ENCODE assay signal across 12 cellular contexts in genomic region chr4:113657834-113658233, GRCh38.
A peak's percentile ranks its signal among the peaks of the same experiment; 100 is the strongest.
DNase-seq lines count a peak whose midpoint lies in the region; ATAC-seq and TF ChIP-seq lines count a peak whose summit lies in the region.
"Had no signal": no experiment of that assay in that cellular context is flagged by ENCODE, and none has a peak within 500 bp of the region (broad histone marks: within the 10 kb centered on the region; RNA-seq: fewer than 3 reads in every experiment).

No MANE protein-coding gene starts in this region.

- H3K27me3 Mint-ChIP-seq in activated naive CD4-positive, alpha-beta T cell treated with anti-CD3 and anti-CD28 coated beads, Interleukin-2, amount 50 U/mL, for 24 hours: no peaks in the 10 kb centered on the region
- no peaks in the 10 kb centered on the region for H3K27me3 Mint-ChIP-seq in Caco-2 (ENCODE audit: insufficient read depth, unreplicated experiment)
- no peaks in the 10 kb centered on the region for H3K27me3 Mint-ChIP-seq in naive thymus-derived CD4-positive, alpha-beta T cell
- H3K27me3 Mint-ChIP-seq: memory B cell had no signal

- H3K9me3 ChIP-seq in Caco-2: no peaks in the 10 kb centered on the region
- no peaks in the 10 kb centered on the region for H3K9me3 ChIP-seq in naive thymus-derived CD4-positive, alpha-beta T cell (ENCODE audit: control insufficient read depth in 2 of 3, low read length in 3 of 3)
- H3K9me3 ChIP-seq: prostate gland had no signal

- TF ChIP-seq CTCF in coronary artery (IDR thresholded peaks at IDR 0.05) (no peak), Caco-2 (IDR thresholded peaks at IDR 0.05; ENCODE audit: insufficient read depth in 1 of 2, low read depth in 1 of 2, low read length in 1 of 2, severe bottlenecking in 1 of 2, unreplicated experiment in 1 of 2) (no peak)

- H3K36me3 ChIP-seq in Caco-2 (ENCODE audit: control insufficient read depth, insufficient read depth, low read length): no peaks in the 10 kb centered on the region
- no peaks in the 10 kb centered on the region for H3K36me3 ChIP-seq in naive thymus-derived CD4-positive, alpha-beta T cell (ENCODE audit: control insufficient read depth in 2 of 3, insufficient read depth in 3 of 3, low read length in 3 of 3)
- H3K36me3 ChIP-seq: prostate gland had no signal

- intact Hi-C loops in Caco-2 (cut with micrococcal nuclease; ENCODE audit: unreplicated experiment): no loop called here
- intact Hi-C loops in naive thymus-derived CD4-positive, alpha-beta T cell (cut with micrococcal nuclease): no loop called here

- CTCF ChIA-PET in Caco-2 (lab: Charles Lee): no interaction called here
- CTCF ChIA-PET in naive thymus-derived CD4-positive, alpha-beta T cell (lab: Charles Lee): no interaction called here

- DNase-seq in activated naive CD4-positive, alpha-beta T cell (lab: John Stamatoyannopoulos, UW): no peak
- DNase-seq in NCI-H2029 treated with DMSO at 0.1 percent for 48 hours (lab: John Stamatoyannopoulos, UW) (peak; percentile 56), coronary artery (ENCODE audit: low spot score) (no peak), renal cortical epithelial cell (ENCODE audit: low read depth) (peak; percentile 38), Caco-2 (no peak), COLO668 (lab: John Stamatoyannopoulos, UW; ENCODE audit: unreplicated experiment) (no peak)
- no peak for DNase-seq in naive thymus-derived CD4-positive, alpha-beta T cell
- DNase-seq: activated CD8-positive, alpha-beta memory T cell treated with anti-CD3 and anti-CD28 coated beads, Interleukin-2, amount 50 U/mL, for 48 hours had no signal

- peak overlapping the region in 1 of 2 donors; percentile 48 for H3K27ac ChIP-seq in coronary artery
- H3K27ac ChIP-seq in naive thymus-derived CD4-positive, alpha-beta T cell (ENCODE audit: low read depth, low read length): no peak overlapping the region
- H3K27ac ChIP-seq: prostate gland had no signal

- H3K4me3 ChIP-seq in coronary artery (peak overlapping the region; percentile 44), Caco-2 (ENCODE audit: low read depth, low read length) (no peak overlapping the region)
- no peak overlapping the region for H3K4me3 ChIP-seq in naive thymus-derived CD4-positive, alpha-beta T cell (ENCODE audit: low read length)
- H3K4me3 ChIP-seq: prostate gland had no signal

- H3K27ac Mint-ChIP-seq in activated naive CD4-positive, alpha-beta T cell treated with anti-CD3 and anti-CD28 coated beads, Interleukin-2, amount 50 U/mL, for 24 hours: peak overlapping the region; percentile 14
- no peak overlapping the region for H3K27ac Mint-ChIP-seq in Caco-2 (ENCODE audit: unreplicated experiment)
- no peak overlapping the region for H3K27ac Mint-ChIP-seq in naive thymus-derived CD4-positive, alpha-beta T cell
- H3K27ac Mint-ChIP-seq: memory B cell; T-helper 2 cell treated with Interferon-gamma antibody and Interleukin-4, amounts not matched to agents 5 μg/mL and 100 μg/mL, for 36 hours had no signal

- no TSS peak for BruUV-seq in Caco-2 (replicated peaks; lab: Mats Ljungman, UMichigan)

- H3K4me3 Mint-ChIP-seq in activated naive CD4-positive, alpha-beta T cell treated with anti-CD3 and anti-CD28 coated beads, Interleukin-2, amount 50 U/mL, for 24 hours: no peak overlapping the region
- H3K4me3 Mint-ChIP-seq in Caco-2 (ENCODE audit: unreplicated experiment): no peak overlapping the region
- no peak overlapping the region for H3K4me3 Mint-ChIP-seq in naive thymus-derived CD4-positive, alpha-beta T cell
- H3K4me3 Mint-ChIP-seq: memory B cell; T-helper 2 cell treated with Interferon-gamma antibody and Interleukin-4, amounts not matched to agents 5 μg/mL and 100 μg/mL, for 36 hours had no signal

- H3K9me3 Mint-ChIP-seq in activated naive CD4-positive, alpha-beta T cell treated with anti-CD3 and anti-CD28 coated beads, Interleukin-2, amount 50 U/mL, for 24 hours: peaks cover 6% of the 10 kb centered on the region
- no peaks in the 10 kb centered on the region for H3K9me3 Mint-ChIP-seq in Caco-2 (ENCODE audit: unreplicated experiment)
- H3K9me3 Mint-ChIP-seq in naive thymus-derived CD4-positive, alpha-beta T cell: peaks cover 0 to 8% (median 0%) of the 10 kb centered on the region in 11 donors
- H3K9me3 Mint-ChIP-seq: memory B cell had no signal

- H3K4me1 ChIP-seq in Caco-2: peaks cover 46% of the 10 kb centered on the region
- peaks cover 0 to 4% of the 10 kb centered on the region in 2 donors for H3K4me1 ChIP-seq in naive thymus-derived CD4-positive, alpha-beta T cell (ENCODE audit: control insufficient read depth in 2 of 2, insufficient read depth in 2 of 2, low read length in 2 of 2)
- H3K4me1 ChIP-seq: prostate gland had no signal

- POLR2A ChIA-PET in Caco-2 (lab: Charles Lee): no interaction called here
- POLR2A ChIA-PET in naive thymus-derived CD4-positive, alpha-beta T cell (lab: Charles Lee): no interaction called here

- peaks cover 56% of the 10 kb centered on the region for H3K4me1 Mint-ChIP-seq in activated naive CD4-positive, alpha-beta T cell treated with anti-CD3 and anti-CD28 coated beads, Interleukin-2, amount 50 U/mL, for 24 hours
- H3K4me1 Mint-ChIP-seq in Caco-2 (ENCODE audit: low read depth, unreplicated experiment): peaks cover 34% of the 10 kb centered on the region
- peaks cover 13 to 51% (median 40%) of the 10 kb centered on the region in 7 donors for H3K4me1 Mint-ChIP-seq in naive thymus-derived CD4-positive, alpha-beta T cell

- no peak for ATAC-seq in naive thymus-derived CD4-positive, alpha-beta T cell

- peaks cover 25% of the 10 kb centered on the region for H3K36me3 Mint-ChIP-seq in activated naive CD4-positive, alpha-beta T cell treated with anti-CD3 and anti-CD28 coated beads, Interleukin-2, amount 50 U/mL, for 24 hours
- H3K36me3 Mint-ChIP-seq in Caco-2 (ENCODE audit: insufficient read depth, unreplicated experiment): peaks cover 8% of the 10 kb centered on the region
- peaks cover 0 to 33% (median 29%) of the 10 kb centered on the region in 5 donors for H3K36me3 Mint-ChIP-seq in naive thymus-derived CD4-positive, alpha-beta T cell

- no peaks in the 10 kb centered on the region for H3K27me3 ChIP-seq in Caco-2 (replicated peaks; ENCODE audit: control insufficient read depth, insufficient read depth, low read length)
- H3K27me3 ChIP-seq in naive thymus-derived CD4-positive, alpha-beta T cell (ENCODE audit: control insufficient read depth in 2 of 2, insufficient read depth in 2 of 2, low read length in 2 of 2): no peaks in the 10 kb centered on the region

Comparison
In these comparisons a context has a peak if more than half of its experiments do, and no peak if none do; other contexts are left out.
1. DNase-seq: peak in NCI-H2029 treated with DMSO at 0.1 percent for 48 hours (single experiment) and renal cortical epithelial cell (single experiment); none in activated naive CD4-positive, alpha-beta T cell (0 of 4), coronary artery (single experiment), Caco-2 (0 of 2), COLO668 (single experiment) and naive thymus-derived CD4-positive, alpha-beta T cell (0 of 9).